Comparison of ENCODE assay signal across 18 cellular contexts in the genomic region with DNA sequence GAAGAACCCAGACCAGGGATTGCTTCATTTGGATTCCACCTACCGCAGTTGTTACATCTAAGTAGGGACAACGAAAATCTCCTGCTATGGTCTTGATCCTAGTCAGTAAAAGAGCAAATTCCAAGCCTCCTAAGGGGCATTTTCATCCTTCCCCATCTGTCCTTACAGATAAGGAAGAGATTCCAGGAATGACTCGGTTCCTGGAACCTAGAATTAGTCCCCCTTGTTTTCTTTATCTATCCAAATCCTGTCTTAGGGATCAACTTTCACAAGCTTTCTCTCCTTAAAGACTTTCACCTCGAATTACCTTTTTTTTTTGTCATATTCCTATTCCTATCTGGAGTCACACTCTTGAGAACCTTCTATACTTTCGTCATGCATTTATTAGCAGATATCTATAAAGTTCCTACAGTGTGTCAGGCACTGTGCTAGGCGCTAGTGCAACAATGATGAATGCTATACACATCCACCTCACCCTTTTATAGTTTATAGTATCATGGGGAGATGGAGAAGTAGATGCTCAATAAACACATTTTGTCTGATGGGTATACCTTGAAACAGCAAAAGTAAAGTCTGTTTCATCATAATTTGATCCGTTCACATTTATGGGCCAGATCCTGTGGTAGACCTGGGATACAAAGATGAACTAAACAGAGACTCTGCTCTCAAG. TPM values are rescaled to one million over a fixed set of nuclear protein-coding genes. Genes with fewer than 3 reads are reported as not detected.
"Had no signal": no experiment of that assay in that cellular context is flagged by ENCODE, and none has a peak within 500 bp of the region (broad histone marks: within the 10 kb centered on the region; RNA-seq: fewer than 3 reads in every experiment).

No MANE protein-coding gene starts in this region.

- H3K4me2 ChIP-seq: neural progenitor cell, smooth muscle cell had no signal

- H3K27ac ChIP-seq: coronary artery, heart left ventricle, neural progenitor cell, ovary, tibial artery had no signal

- H3K9ac ChIP-seq: neural progenitor cell had no signal

- H3K4me1 ChIP-seq: neural progenitor cell, tibial artery had no signal

- H3K4me3 ChIP-seq: coronary artery, heart left ventricle, neural progenitor cell, ovary, smooth muscle cell, tibial artery had no signal

- H3K27me3 ChIP-seq: heart left ventricle, neural progenitor cell, ovary, tibial artery had no signal

- H3K36me3 ChIP-seq: heart left ventricle, neural progenitor cell, ovary, tibial artery had no signal

- DNase-seq: effector CD4-positive, alpha-beta T cell; endodermal cell; heart left ventricle; hippocampal formation; kidney glomerular epithelial cell; midbrain; nucleus accumbens; ovary; right cardiac atrium; stimulated activated CD4-positive, alpha-beta T cell treated with anti-CD3 and anti-CD28 coated beads, Interleukin-2, amount 100 ng/mL, for 48 hours; stimulated activated naive CD4-positive, alpha-beta T cell treated with Interleukin-2 at 50 U/mL for 16 hours; tibial artery had no signal

- H2AFZ ChIP-seq: neural progenitor cell had no signal

- H3K9me3 ChIP-seq: heart left ventricle, ovary, tibial artery had no signal

RNA-seq across cellular contexts. Expression of gene LAMB4, which starts 39.2 kb away (rescaled TPM):
- total RNA-seq: endodermal cell; left lobe of liver; natural killer cell treated with Interleukin-12 subunit alpha and Interleukin-12 subunit beta and Interleukin-15 and Interleukin-18, amount 100 ng/mL, for 72 hours; ovary; ureter had no signal
